Comparison of ENCODE assay signal across 23 cellular contexts in the genomic region with DNA sequence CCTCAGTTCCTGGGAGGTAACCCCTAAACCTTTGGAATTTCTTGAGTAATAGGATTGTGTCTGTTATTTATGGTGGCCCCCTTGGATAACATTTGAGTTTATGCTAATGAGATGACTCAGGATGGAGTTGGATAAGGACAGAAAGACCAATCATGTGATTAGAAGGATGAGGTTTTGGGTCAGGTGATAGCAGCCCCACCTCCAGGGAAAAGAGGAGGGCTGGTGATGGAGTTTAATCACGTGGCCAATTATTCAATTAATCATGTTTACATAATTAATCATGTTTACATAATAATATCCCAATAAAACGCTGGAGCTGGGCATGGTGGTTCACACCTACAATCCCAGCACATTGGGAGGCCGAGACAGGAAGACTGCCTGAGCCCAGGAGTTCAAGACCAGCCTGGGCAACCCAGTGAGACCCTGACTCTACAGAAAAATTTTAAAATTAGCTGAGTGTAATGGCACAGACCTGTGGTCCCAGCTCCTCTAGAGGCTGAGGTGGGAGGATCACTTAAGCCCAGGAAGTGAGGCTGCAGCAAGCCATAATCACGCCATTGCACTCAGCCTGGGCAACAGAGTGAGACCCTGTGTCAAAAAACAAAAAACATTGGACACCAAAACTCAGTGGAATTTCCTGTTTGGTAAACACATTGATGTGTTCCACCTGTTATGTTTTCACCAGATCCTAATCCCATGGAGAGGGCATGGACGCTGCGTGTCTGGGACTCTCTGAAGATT.
"Had no signal": no experiment of that assay in that cellular context is flagged by ENCODE, and none has a peak within 500 bp of the region (broad histone marks: within the 10 kb centered on the region; RNA-seq: fewer than 3 reads in every experiment).

No MANE protein-coding gene starts in this region.

- H3K27ac ChIP-seq: colonic mucosa, Peyer's patch, SJSA1 had no signal

- DNase-seq: activated B cell treated with CpG ODN at 0.5 μM for 24 hours; activated CD4-positive, alpha-beta T cell treated with anti-CD3 and anti-CD28 coated beads for 1 hour; activated CD4-positive, alpha-beta T cell treated with anti-CD3 and anti-CD28 coated beads, Interleukin-2, amount 10 ng/mL, durations not matched to agents 24 days and 14 days; activated CD4-positive, alpha-beta T cell treated with anti-CD3 and anti-CD28 coated beads, Interleukin-2, amount 50 U/mL, for 48 hours; activated CD8-positive, alpha-beta memory T cell treated with anti-CD3 and anti-CD28 coated beads, Interleukin-2, amount 10 ng/mL, durations not matched to agents 7 days and 5 days; activated effector memory CD4-positive, alpha-beta T cell treated with anti-CD3 and anti-CD28 coated beads, Interleukin-2, amount 50 U/mL, for 16 hours; activated naive CD4-positive, alpha-beta T cell treated with Interleukin-2 at 50 U/mL for 16 hours; activated naive CD8-positive, alpha-beta T cell treated with anti-CD3 and anti-CD28 coated beads, Interleukin-2, amount 50 U/mL, for 24 hours; activated T-cell treated with anti-CD3 and anti-CD28 coated beads, Interleukin-2, amount 50 U/mL, for 24 hours; amygdala; caudate nucleus; colonic mucosa; MG63; MV-4-11; NCI-H1092 treated with DMSO at 0.1 percent for 48 hours; NCI-H1436; NCI-H187; NCI-H2081; NCI-H446; NCI-H524; Peyer's patch; SHP77 had no signal
